Comparison of ENCODE assay signal across 1 cellular context in genomic region chr1:81799939-81800740, GRCh38.
A peak's percentile ranks its signal among the peaks of the same experiment; 100 is the strongest.
TF ChIP-seq lines count a peak whose summit lies in the region.

No MANE protein-coding gene starts in this region.

TF ChIP-seq in HepG2, 621 proteins besides CTCF, POLR2A, EP300 and RAD21 (continued from another document):
- TF ChIP-seq HNRNPK (IDR thresholded peaks at IDR 0.05; ENCODE audit: low read depth, low read length, poor library complexity, severe bottlenecking) (peak; percentile 53), HHEX (CRISPR knock-in tag; IDR thresholded peaks at IDR 0.05) (no peak), KDM2A (CRISPR knock-in tag; IDR thresholded peaks at IDR 0.05; ENCODE audit: borderline replicate concordance, low read depth) (0 out of 2 replicates have a peak, but pooled peaks have one; percentile 38), PRDM15 (CRISPR knock-in tag; IDR thresholded peaks at IDR 0.05) (peak; percentile 96), RFX3 (CRISPR knock-in tag; IDR thresholded peaks at IDR 0.05) (no peak), ZFP37 (CRISPR knock-in tag; IDR thresholded peaks at IDR 0.05; ENCODE audit: borderline replicate concordance) (no peak), HNF1A (IDR thresholded peaks at IDR 0.05; ENCODE audit: low read depth) (no peak), HNF1A (CRISPR knock-in tag; IDR thresholded peaks at IDR 0.05; ENCODE audit: borderline replicate concordance) (no peak), PRMT3 (CRISPR knock-in tag; IDR thresholded peaks at IDR 0.05; ENCODE audit: borderline replicate concordance, low read depth) (no peak), HNRNPLL (IDR thresholded peaks at IDR 0.05; ENCODE audit: low read depth, low read length, poor library complexity, severe bottlenecking) (peak; percentile 62), ZFY (CRISPR knock-in tag; IDR thresholded peaks at IDR 0.05) (0 out of 2 replicates have a peak, but pooled peaks have one; percentile 8), MATR3 (CRISPR knock-in tag; IDR thresholded peaks at IDR 0.05) (no peak), GFI1 (CRISPR knock-in tag; IDR thresholded peaks at IDR 0.05; ENCODE audit: borderline replicate concordance) (no peak), POLR2AphosphoS5 (IDR thresholded peaks at IDR 0.05; ENCODE audit: low read depth, low read length) (peak; percentile 29; the same call in 1 of the 2 replicates), ATF7 (IDR thresholded peaks at IDR 0.05) (no peak), ATF7 (CRISPR knock-in tag; IDR thresholded peaks at IDR 0.05) (no peak), ESRRA (CRISPR knock-in tag; IDR thresholded peaks at IDR 0.05; ENCODE audit: low read depth) (no peak), TRAFD1 (CRISPR knock-in tag; IDR thresholded peaks at IDR 0.05; ENCODE audit: borderline replicate concordance) (no peak), MAFK (conservative IDR thresholded peaks at IDR 0.05 in 1 of 2, IDR thresholded peaks at IDR 0.05 in 1 of 2; ENCODE audit: low read length in 2 of 2) (no peak), ZNF800 (CRISPR knock-in tag; IDR thresholded peaks at IDR 0.05) (peak; percentile 51; the same call in 1 of the 2 replicates), ZNF652 (CRISPR knock-in tag; IDR thresholded peaks at IDR 0.05; ENCODE audit: borderline replicate concordance, low read depth) (peak; percentile 51; the same call in 1 of the 2 replicates), NFE2 (CRISPR knock-in tag; IDR thresholded peaks at IDR 0.05) (no peak), ZNF609 (CRISPR knock-in tag; IDR thresholded peaks at IDR 0.05; ENCODE audit: borderline replicate concordance) (no peak)
